17 cellular contexts compared by ENCODE assay signal in the genomic region with DNA sequence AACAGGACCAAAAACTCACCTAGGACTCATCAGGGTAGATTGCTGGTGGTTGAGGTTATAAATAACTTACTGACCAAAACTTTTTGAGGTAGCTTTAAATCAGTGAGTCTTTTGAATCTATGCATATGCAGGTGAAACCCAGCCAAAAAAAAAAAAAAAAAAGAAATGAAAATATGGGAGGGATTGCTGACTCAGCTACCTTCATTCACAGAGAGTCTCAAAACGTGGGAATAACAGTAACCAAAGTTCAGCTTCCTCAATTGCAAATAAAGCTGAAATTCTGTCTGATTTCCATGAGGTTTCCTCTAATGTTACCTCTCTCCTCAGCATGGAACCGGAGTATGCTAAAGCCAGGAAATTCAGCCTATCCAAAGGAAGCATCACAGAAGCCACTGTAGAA.
DNase-seq lines count a peak whose midpoint lies in the region; ATAC-seq, FAIRE-seq and TF ChIP-seq lines count a peak whose summit lies in the region.
"Had no signal": no experiment of that assay in that cellular context is flagged by ENCODE, and none has a peak within 500 bp of the region (broad histone marks: within the 10 kb centered on the region; RNA-seq: fewer than 3 reads in every experiment).

No MANE protein-coding gene starts in this region.

- H4K8ac ChIP-seq in IMR-90 (ENCODE audit: low read depth in 2 of 2, low read length in 2 of 2), result no peak overlapping the region

- no peaks in the 10 kb centered on the region for H3K9me1 ChIP-seq in IMR-90 (ENCODE audit: insufficient read depth, low read length)

- no peak overlapping the region for H2AFZ ChIP-seq in IMR-90 (replicated peaks; ENCODE audit: low read length, poor library complexity)
- no peak overlapping the region for H2AFZ ChIP-seq in PC-9

- no peak overlapping the region for H3K4me3 ChIP-seq in BLaER1 treated with 17β-estradiol and CSF1 and Interleukin-3, amounts not matched to agents 10 nM and 100 nM
- H3K4me3 ChIP-seq in IMR-90 (ENCODE audit: insufficient read depth, low read depth, low read length), result no peak overlapping the region
- H3K4me3 ChIP-seq in RWPE2 (ENCODE audit: severe bottlenecking), result no peak overlapping the region
- H3K4me3 ChIP-seq in PC-9, result no peak overlapping the region

- intact Hi-C loops in IMR-90 (cut with micrococcal nuclease) (no loop called here), PC-9 (cut with micrococcal nuclease; ENCODE audit: unreplicated experiment) (no loop called here)

- no peak overlapping the region for H3K4ac ChIP-seq in IMR-90 (ENCODE audit: low read depth, low read length)

- H3K79me1 ChIP-seq in IMR-90 (ENCODE audit: low read depth in 1 of 2, low read length in 2 of 2), result no peaks in the 10 kb centered on the region

- no peak overlapping the region for H3K56ac ChIP-seq in IMR-90 (ENCODE audit: extremely low read depth, insufficient read depth, low read length)

- CTCF ChIA-PET in IMR-90 (lab: Yijun Ruan, JAX), result no interaction called here
- CTCF ChIA-PET in PC-9 (lab: Charles Lee), result no interaction called here

- TF ChIP-seq RAD21 in IMR-90 (IDR thresholded peaks at IDR 0.05; ENCODE audit: low read length), result no peak

- TF ChIP-seq POLR2A in IMR-90 (IDR thresholded peaks at IDR 0.05; ENCODE audit: low read depth, low read length) (no peak), H54 (IDR thresholded peaks at IDR 0.05; ENCODE audit: low read depth, low read length) (no peak)

- in situ Hi-C loops in IMR-90 (cut with MboI; ENCODE audit: low sequenced_read_pairs), result no loop called here

- H3K23ac ChIP-seq in IMR-90 (ENCODE audit: low read depth, low read length), result no peak overlapping the region

- no peaks in the 10 kb centered on the region for H4K20me1 ChIP-seq in BLaER1 treated with 17β-estradiol and CSF1 and Interleukin-3, amounts not matched to agents 10 nM and 100 nM
- H4K20me1 ChIP-seq in IMR-90 (ENCODE audit: insufficient read depth, low read length) (no peaks in the 10 kb centered on the region), PC-9 (ENCODE audit: insufficient read depth) (no peaks in the 10 kb centered on the region)

- H3K9me2 ChIP-seq in PC-9 (ENCODE audit: insufficient read depth), result no peaks in the 10 kb centered on the region

- H3K4me2 ChIP-seq in BLaER1 treated with 17β-estradiol and CSF1 and Interleukin-3, amounts not matched to agents 10 nM and 100 nM, result peak overlapping the region; percentile 16 to 76 (median 55); a peak in 20 of 22 replicates
- H3K4me2 ChIP-seq in IMR-90 (ENCODE audit: low read depth, low read length), result no peak overlapping the region
- no peak overlapping the region for H3K4me2 ChIP-seq in PC-9

- no peak for DNase-seq in IMR-90
- no peak for DNase-seq in RWPE2 (ENCODE audit: low spot score)
- no peak for DNase-seq in H54 (ENCODE audit: insufficient read length, low spot score)
- no peak for DNase-seq in DMS153 treated with DMSO at 0.1 percent for 48 hours (lab: John Stamatoyannopoulos, UW; ENCODE audit: unreplicated experiment)
- DNase-seq in PC-9, result no peak
- DNase-seq: CD4-positive, alpha-beta T cell; CD8-positive, alpha-beta memory T cell; DMS 273 treated with DMSO at 0.1 percent for 48 hours; DMS79 treated with DMSO at 0.1 percent for 48 hours; GF-D8; GOT3; H9 had no signal

- H3K27me3 ChIP-seq in BLaER1 treated with 17β-estradiol and CSF1 and Interleukin-3, amounts not matched to agents 10 nM and 100 nM, result no peaks in the 10 kb centered on the region
- H3K27me3 ChIP-seq in IMR-90 (ENCODE audit: control insufficient read depth, insufficient read depth, low read length) (no peaks in the 10 kb centered on the region; the same call in 1 of the 2 replicates), RWPE2 (ENCODE audit: insufficient read depth, poor library complexity, severe bottlenecking) (no peaks in the 10 kb centered on the region), PC-9 (ENCODE audit: insufficient read depth, low read depth) (no peaks in the 10 kb centered on the region)

- dilution Hi-C loops in IMR-90 (cut with HindIII; ENCODE audit: low sequenced_read_pairs, unreplicated experiment), result no loop called here

- no CpG with 5 or more reads among the region's 2 CpGs for WGBS in IMR-90 (ENCODE audit: extremely low coverage in 2 of 2, insufficient read length in 1 of 2), 2 experiments

- H4K91ac ChIP-seq in IMR-90 (ENCODE audit: insufficient read depth, low read depth, low read length), result no peak overlapping the region

- H2AK9ac ChIP-seq in IMR-90 (replicated peaks; ENCODE audit: low read depth, low read length, poor library complexity), result no peak overlapping the region

- no peak overlapping the region for H2BK120ac ChIP-seq in IMR-90 (ENCODE audit: low read depth, low read length)

- BruUV-seq in IMR-90 (replicated peaks; lab: Mats Ljungman, UMichigan), result no TSS peak
- BruUV-seq in PC-9 (replicated peaks; lab: Mats Ljungman, UMichigan), result no TSS peak

- H3K4me1 ChIP-seq in BLaER1 treated with 17β-estradiol and CSF1 and Interleukin-3, amounts not matched to agents 10 nM and 100 nM, result peaks cover 22 to 34% (median 32%) of the 10 kb centered on the region in 10 experiments
- H3K4me1 ChIP-seq in IMR-90 (ENCODE audit: control insufficient read depth, insufficient read depth, low read length) (no peaks in the 10 kb centered on the region), RWPE2 (ENCODE audit: insufficient read depth, poor library complexity, severe bottlenecking) (peaks cover 17% of the 10 kb centered on the region), PC-9 (replicated peaks; ENCODE audit: insufficient read depth) (no peaks in the 10 kb centered on the region)

- no peak overlapping the region for H3K18ac ChIP-seq in IMR-90 (ENCODE audit: low read depth, low read length)

- ATAC-seq in IMR-90 (ENCODE audit: low read depth), result no peak
- ATAC-seq in RWPE2 (ENCODE audit: low read depth), result no peak
- ATAC-seq: HCT116 had no signal

- POLR2A ChIA-PET in IMR-90 (lab: Charles Lee; ENCODE audit: unreplicated experiment), result interaction anchor here (0.6 kb wide), 1 partner anchor 246 kb away, joined by 10 read pairs; no protein-coding TSS in a partner anchor
- POLR2A ChIA-PET in PC-9 (lab: Charles Lee; ENCODE audit: unreplicated experiment), result no interaction called here

- H2AK5ac ChIP-seq in IMR-90 (ENCODE audit: low read depth, low read length), result no peak overlapping the region

- no peak for TF ChIP-seq CTCF in IMR-90 (conservative IDR thresholded peaks at IDR 0.05; ENCODE audit: low read depth, low read length)
- TF ChIP-seq CTCF in RWPE2 (IDR thresholded peaks at IDR 0.05; ENCODE audit: poor library complexity, severe bottlenecking), result no peak
- no peak for TF ChIP-seq CTCF in PC-9 (conservative IDR thresholded peaks at IDR 0.05)

- H3K14ac ChIP-seq in IMR-90 (replicated peaks; ENCODE audit: low read depth, low read length), result no peak overlapping the region

- no peak overlapping the region for H2BK5ac ChIP-seq in IMR-90 (ENCODE audit: low read depth, low read length, poor library complexity, severe bottlenecking)

- no peaks in the 10 kb centered on the region for H3K9me3 ChIP-seq in BLaER1 treated with 17β-estradiol and CSF1 and Interleukin-3, amounts not matched to agents 10 nM and 100 nM (replicated peaks in 1 of 11)
- no peaks in the 10 kb centered on the region for H3K9me3 ChIP-seq in IMR-90 (ENCODE audit: control insufficient read depth, insufficient read depth, low read length)
- no peaks in the 10 kb centered on the region for H3K9me3 ChIP-seq in RWPE2 (ENCODE audit: severe bottlenecking)
- H3K9me3 ChIP-seq in PC-9 (ENCODE audit: insufficient read depth, low read depth), result no peaks in the 10 kb centered on the region

- H3K9ac ChIP-seq in BLaER1 treated with 17β-estradiol and CSF1 and Interleukin-3, amounts not matched to agents 10 nM and 100 nM, result no peak overlapping the region
- H3K9ac ChIP-seq in IMR-90 (ENCODE audit: low read depth, low read length), result no peak overlapping the region

- H3K36me3 ChIP-seq in BLaER1 treated with 17β-estradiol and CSF1 and Interleukin-3, amounts not matched to agents 10 nM and 100 nM, result no peaks in the 10 kb centered on the region
- H3K36me3 ChIP-seq in IMR-90 (ENCODE audit: control insufficient read depth, insufficient read depth, low read length) (no peaks in the 10 kb centered on the region), RWPE2 (ENCODE audit: low read depth) (no peaks in the 10 kb centered on the region), PC-9 (ENCODE audit: low read depth) (no peaks in the 10 kb centered on the region)

- H3K27ac ChIP-seq in BLaER1 treated with 17β-estradiol and CSF1 and Interleukin-3, amounts not matched to agents 10 nM and 100 nM, result peak overlapping the region in 1 of 11 experiments; percentile 50; a peak in 2 of 22 replicates
- H3K27ac ChIP-seq in IMR-90 (ENCODE audit: insufficient read depth, low read length) (no peak overlapping the region), RWPE2 (ENCODE audit: poor library complexity, severe bottlenecking) (peak overlapping the region; percentile 39), PC-9 (no peak overlapping the region)

- no peak overlapping the region for H2BK20ac ChIP-seq in IMR-90 (ENCODE audit: low read depth, low read length)

- H2BK15ac ChIP-seq in IMR-90 (ENCODE audit: low read depth, low read length), result no peak overlapping the region

- no peak overlapping the region for H4K5ac ChIP-seq in IMR-90 (ENCODE audit: low read depth, low read length)

- H3K79me2 ChIP-seq in PC-9 (ENCODE audit: low read depth), result no peaks in the 10 kb centered on the region

- FAIRE-seq in H54 (lab: Jason Lieb, UNC), result no peak
- FAIRE-seq: D721Med, GM12891, GM18507 had no signal

- H3F3A ChIP-seq in PC-9 (ENCODE audit: insufficient read depth, low read depth), result no peaks in the 10 kb centered on the region

TF ChIP-seq in IMR-90, 13 proteins besides CTCF, POLR2A, EP300 and RAD21:
- TF ChIP-seq SMC3 (IDR thresholded peaks at IDR 0.05; ENCODE audit: low read depth, low read length), result no peak
- TF ChIP-seq MAFK (IDR thresholded peaks at IDR 0.05; ENCODE audit: low read depth, low read length), result peak; percentile 89

Comparison
In these comparisons a context has a peak if more than half of its experiments do, and no peak if none do; other contexts are left out.
1. H3K4me2 ChIP-seq: peak in BLaER1 treated with 17β-estradiol and CSF1 and Interleukin-3, amounts not matched to agents 10 nM and 100 nM (11 of 11); none in IMR-90 (single experiment) and PC-9 (single experiment).